In the genomic region with DNA sequence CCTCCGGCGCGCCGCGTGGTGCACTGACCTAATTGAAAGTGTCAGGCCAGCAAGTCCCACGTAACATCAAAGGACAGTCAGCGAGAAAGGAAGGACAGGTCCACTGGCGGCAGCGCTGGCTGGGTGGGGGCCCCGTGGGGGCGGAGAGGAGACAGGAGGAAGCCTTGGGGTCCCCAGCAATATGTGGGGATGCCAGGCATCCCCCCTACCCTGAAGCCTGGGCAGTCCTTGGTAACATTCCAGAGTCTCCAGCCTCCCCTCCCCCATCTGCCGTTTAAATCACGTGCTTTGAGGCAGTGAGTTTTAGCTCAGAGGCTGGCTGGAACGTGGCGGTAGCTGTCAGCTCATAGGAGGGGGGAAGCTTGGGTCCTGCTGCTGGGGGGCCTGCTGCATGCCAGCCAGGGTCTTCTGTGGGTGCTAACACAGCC, we compare ENCODE assay signal across 2 cellular contexts.
A peak's percentile ranks its signal among the peaks of the same experiment; 100 is the strongest.
TF ChIP-seq lines count a peak whose summit lies in the region.

No MANE protein-coding gene starts in this region.

TF ChIP-seq in SK-N-SH, 30 proteins besides CTCF, POLR2A, EP300 and RAD21 (continued from another document):
- no peak for TF ChIP-seq PBX3 (IDR thresholded peaks at IDR 0.05)
- TF ChIP-seq FOXM1 (IDR thresholded peaks at IDR 0.05; ENCODE audit: low read depth): no peak
- TF ChIP-seq CHD2 (IDR thresholded peaks at IDR 0.05; ENCODE audit: low read length, partially characterized antibody): peak; percentile 27
- peak; percentile 54; the same call in 1 of the 2 replicates for TF ChIP-seq MXI1 (IDR thresholded peaks at IDR 0.05; ENCODE audit: low read depth, low read length)
- no peak for TF ChIP-seq GABPA (IDR thresholded peaks at IDR 0.05; ENCODE audit: low read depth)

TF ChIP-seq in SK-N-SH treated with all-trans-retinoic acid at 6 μM for 48 hours, 23 proteins besides CTCF, POLR2A, EP300 and RAD21 (continued from another document):
- no peak for TF ChIP-seq ARNTL (CRISPR knock-in tag; IDR thresholded peaks at IDR 0.05; ENCODE audit: borderline replicate concordance, low read depth)
- TF ChIP-seq CSDC2 (CRISPR knock-in tag; IDR thresholded peaks at IDR 0.05): no peak
- TF ChIP-seq, protein P1, sequence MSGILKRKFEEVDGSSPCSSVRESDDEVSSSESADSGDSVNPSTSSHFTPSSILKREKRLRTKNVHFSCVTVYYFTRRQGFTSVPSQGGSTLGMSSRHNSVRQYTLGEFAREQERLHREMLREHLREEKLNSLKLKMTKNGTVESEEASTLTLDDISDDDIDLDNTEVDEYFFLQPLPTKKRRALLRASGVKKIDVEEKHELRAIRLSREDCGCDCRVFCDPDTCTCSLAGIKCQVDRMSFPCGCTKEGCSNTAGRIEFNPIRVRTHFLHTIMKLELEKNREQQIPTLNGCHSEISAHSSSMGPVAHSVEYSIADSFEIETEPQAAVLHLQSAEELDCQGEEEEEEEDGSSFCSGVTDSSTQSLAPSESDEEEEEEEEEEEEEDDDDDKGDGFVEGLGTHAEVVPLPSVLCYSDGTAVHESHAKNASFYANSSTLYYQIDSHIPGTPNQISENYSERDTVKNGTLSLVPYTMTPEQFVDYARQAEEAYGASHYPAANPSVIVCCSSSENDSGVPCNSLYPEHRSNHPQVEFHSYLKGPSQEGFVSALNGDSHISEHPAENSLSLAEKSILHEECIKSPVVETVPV (CRISPR knock-in tag; IDR thresholded peaks at IDR 0.05): no peak
